In the genomic region with DNA sequence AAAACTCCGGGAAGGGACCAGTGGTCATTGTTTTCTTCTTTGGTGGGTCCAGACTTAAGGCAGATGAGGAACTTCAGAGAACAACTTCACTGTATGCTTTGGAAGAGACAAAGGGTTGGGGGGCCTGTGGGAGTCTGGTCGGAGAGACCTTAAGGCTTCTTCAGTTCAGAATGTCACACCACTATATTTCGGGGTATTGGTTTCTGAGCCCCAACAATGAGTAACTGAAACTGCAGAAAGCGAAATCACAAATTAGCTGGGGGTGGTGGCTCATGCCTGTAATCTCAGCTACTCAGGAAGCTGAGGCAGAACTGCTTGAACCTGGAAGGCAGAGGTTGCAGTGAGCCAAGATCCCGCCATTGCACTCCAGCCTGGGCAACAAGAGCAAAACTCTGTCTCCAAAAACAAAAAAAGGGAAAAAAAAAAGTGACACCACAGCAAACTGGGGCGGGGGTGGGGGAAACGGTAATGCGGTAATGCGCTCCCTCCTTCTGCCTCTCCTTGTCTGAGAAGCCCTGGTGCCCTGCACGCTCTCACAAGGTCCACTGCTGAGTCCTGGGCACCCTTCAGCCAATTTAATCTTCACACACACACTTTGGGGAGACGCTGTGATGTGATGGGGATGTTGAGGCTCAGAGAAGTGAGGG, we compare ENCODE assay signal across 1 cellular context.
TF ChIP-seq lines count a peak whose summit lies in the region.

No MANE protein-coding gene starts in this region.

TF ChIP-seq in GM23338, 12 proteins besides CTCF, POLR2A, EP300 and RAD21 (continued from another document):
- TF ChIP-seq, protein P1, sequence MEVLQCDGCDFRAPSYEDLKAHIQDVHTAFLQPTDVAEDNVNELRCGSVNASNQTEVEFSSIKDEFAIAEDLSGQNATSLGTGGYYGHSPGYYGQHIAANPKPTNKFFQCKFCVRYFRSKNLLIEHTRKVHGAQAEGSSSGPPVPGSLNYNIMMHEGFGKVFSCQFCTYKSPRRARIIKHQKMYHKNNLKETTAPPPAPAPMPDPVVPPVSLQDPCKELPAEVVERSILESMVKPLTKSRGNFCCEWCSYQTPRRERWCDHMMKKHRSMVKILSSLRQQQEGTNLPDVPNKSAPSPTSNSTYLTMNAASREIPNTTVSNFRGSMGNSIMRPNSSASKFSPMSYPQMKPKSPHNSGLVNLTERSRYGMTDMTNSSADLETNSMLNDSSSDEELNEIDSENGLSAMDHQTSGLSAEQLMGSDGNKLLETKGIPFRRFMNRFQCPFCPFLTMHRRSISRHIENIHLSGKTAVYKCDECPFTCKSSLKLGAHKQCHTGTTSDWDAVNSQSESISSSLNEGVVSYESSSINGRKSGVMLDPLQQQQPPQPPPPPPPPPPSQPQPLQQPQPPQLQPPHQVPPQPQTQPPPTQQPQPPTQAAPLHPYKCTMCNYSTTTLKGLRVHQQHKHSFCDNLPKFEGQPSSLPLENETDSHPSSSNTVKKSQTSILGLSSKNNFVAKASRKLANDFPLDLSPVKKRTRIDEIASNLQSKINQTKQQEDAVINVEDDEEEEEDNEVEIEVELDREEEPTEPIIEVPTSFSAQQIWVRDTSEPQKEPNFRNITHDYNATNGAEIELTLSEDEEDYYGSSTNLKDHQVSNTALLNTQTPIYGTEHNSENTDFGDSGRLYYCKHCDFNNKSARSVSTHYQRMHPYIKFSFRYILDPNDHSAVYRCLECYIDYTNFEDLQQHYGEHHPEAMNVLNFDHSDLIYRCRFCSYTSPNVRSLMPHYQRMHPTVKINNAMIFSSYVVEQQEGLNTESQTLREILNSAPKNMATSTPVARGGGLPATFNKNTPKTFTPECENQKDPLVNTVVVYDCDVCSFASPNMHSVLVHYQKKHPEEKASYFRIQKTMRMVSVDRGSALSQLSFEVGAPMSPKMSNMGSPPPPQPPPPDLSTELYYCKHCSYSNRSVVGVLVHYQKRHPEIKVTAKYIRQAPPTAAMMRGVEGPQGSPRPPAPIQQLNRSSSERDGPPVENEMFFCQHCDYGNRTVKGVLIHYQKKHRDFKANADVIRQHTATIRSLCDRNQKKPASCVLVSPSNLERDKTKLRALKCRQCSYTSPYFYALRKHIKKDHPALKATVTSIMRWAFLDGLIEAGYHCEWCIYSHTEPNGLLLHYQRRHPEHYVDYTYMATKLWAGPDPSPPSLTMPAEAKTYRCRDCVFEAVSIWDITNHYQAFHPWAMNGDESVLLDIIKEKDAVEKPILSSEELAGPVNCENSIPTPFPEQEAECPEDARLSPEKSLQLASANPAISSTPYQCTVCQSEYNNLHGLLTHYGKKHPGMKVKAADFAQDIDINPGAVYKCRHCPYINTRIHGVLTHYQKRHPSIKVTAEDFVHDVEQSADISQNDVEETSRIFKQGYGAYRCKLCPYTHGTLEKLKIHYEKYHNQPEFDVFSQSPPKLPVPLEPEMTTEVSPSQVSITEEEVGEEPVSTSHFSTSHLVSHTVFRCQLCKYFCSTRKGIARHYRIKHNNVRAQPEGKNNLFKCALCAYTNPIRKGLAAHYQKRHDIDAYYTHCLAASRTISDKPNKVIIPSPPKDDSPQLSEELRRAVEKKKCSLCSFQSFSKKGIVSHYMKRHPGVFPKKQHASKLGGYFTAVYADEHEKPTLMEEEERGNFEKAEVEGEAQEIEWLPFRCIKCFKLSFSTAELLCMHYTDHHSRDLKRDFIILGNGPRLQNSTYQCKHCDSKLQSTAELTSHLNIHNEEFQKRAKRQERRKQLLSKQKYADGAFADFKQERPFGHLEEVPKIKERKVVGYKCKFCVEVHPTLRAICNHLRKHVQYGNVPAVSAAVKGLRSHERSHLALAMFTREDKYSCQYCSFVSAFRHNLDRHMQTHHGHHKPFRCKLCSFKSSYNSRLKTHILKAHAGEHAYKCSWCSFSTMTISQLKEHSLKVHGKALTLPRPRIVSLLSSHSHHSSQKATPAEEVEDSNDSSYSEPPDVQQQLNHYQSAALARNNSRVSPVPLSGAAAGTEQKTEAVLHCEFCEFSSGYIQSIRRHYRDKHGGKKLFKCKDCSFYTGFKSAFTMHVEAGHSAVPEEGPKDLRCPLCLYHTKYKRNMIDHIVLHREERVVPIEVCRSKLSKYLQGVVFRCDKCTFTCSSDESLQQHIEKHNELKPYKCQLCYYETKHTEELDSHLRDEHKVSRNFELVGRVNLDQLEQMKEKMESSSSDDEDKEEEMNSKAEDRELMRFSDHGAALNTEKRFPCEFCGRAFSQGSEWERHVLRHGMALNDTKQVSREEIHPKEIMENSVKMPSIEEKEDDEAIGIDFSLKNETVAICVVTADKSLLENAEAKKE (CRISPR knock-in tag; IDR thresholded peaks at IDR 0.05) = no peak
- no peak for TF ChIP-seq STAT1 (IDR thresholded peaks at IDR 0.05; ENCODE audit: unreplicated experiment)
- TF ChIP-seq, protein P2, sequence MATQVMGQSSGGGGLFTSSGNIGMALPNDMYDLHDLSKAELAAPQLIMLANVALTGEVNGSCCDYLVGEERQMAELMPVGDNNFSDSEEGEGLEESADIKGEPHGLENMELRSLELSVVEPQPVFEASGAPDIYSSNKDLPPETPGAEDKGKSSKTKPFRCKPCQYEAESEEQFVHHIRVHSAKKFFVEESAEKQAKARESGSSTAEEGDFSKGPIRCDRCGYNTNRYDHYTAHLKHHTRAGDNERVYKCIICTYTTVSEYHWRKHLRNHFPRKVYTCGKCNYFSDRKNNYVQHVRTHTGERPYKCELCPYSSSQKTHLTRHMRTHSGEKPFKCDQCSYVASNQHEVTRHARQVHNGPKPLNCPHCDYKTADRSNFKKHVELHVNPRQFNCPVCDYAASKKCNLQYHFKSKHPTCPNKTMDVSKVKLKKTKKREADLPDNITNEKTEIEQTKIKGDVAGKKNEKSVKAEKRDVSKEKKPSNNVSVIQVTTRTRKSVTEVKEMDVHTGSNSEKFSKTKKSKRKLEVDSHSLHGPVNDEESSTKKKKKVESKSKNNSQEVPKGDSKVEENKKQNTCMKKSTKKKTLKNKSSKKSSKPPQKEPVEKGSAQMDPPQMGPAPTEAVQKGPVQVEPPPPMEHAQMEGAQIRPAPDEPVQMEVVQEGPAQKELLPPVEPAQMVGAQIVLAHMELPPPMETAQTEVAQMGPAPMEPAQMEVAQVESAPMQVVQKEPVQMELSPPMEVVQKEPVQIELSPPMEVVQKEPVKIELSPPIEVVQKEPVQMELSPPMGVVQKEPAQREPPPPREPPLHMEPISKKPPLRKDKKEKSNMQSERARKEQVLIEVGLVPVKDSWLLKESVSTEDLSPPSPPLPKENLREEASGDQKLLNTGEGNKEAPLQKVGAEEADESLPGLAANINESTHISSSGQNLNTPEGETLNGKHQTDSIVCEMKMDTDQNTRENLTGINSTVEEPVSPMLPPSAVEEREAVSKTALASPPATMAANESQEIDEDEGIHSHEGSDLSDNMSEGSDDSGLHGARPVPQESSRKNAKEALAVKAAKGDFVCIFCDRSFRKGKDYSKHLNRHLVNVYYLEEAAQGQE (IDR thresholded peaks at IDR 0.05; ENCODE audit: unreplicated experiment) = no peak
- no peak for TF ChIP-seq EZH2 (IDR thresholded peaks at IDR 0.05; ENCODE audit: low read depth, unreplicated experiment)
- no peak for TF ChIP-seq ZNF331 (CRISPR knock-in tag; IDR thresholded peaks at IDR 0.05; ENCODE audit: low read depth)
